In genomic region chr4:38313999-38314561, GRCh38 we compare ENCODE assay signal across 12 cellular contexts.
DNase-seq lines count a peak whose midpoint lies in the region; ATAC-seq and TF ChIP-seq lines count a peak whose summit lies in the region.
"Had no signal": no experiment of that assay in that cellular context is flagged by ENCODE, and none has a peak within 500 bp of the region (broad histone marks: within the 10 kb centered on the region; RNA-seq: fewer than 3 reads in every experiment).

No MANE protein-coding gene starts in this region.

- TF ChIP-seq EP300 in ovary (IDR thresholded peaks at IDR 0.05): no peak

- no peaks in the 10 kb centered on the region for H3K27me3 ChIP-seq in foreskin keratinocyte
- no peaks in the 10 kb centered on the region for H3K27me3 ChIP-seq in ovary

- no peaks in the 10 kb centered on the region for H3K36me3 ChIP-seq in ovary
- H3K36me3 ChIP-seq: thoracic aorta had no signal

- H3K27ac ChIP-seq in foreskin keratinocyte (peak overlapping the region; percentile 96), ovary (no peak overlapping the region)
- H3K27ac ChIP-seq: thoracic aorta had no signal

- TF ChIP-seq CTCF in foreskin keratinocyte (conservative IDR thresholded peaks at IDR 0.05) (no peak), ovary (IDR thresholded peaks at IDR 0.05) (no peak)

- no peak for TF ChIP-seq POLR2A in ovary (IDR thresholded peaks at IDR 0.05)

- DNase-seq in A172 (ENCODE audit: low spot score): peak; percentile 71
- DNase-seq in HPDE6-E6E7 (ENCODE audit: extremely low spot score): peak; percentile 63
- DNase-seq in astrocyte of the hippocampus (ENCODE audit: low read depth, low spot score): peak; percentile 54
- peak; percentile 85 to 91 for DNase-seq in foreskin keratinocyte
- DNase-seq in NCI-H2081 (lab: John Stamatoyannopoulos, UW): no peak
- DNase-seq in superior temporal gyrus (ENCODE audit: extremely low spot score): no peak
- no peak for DNase-seq in activated CD4-positive, alpha-beta T cell treated with anti-CD3 and anti-CD28 coated beads for 1 hour
- no peak for DNase-seq in ovary
- DNase-seq: activated effector memory CD4-positive, alpha-beta T cell treated with anti-CD3 and anti-CD28 coated beads, Interleukin-2, amount 50 U/mL, for 16 hours; SIG-M5 had no signal

- peak; percentile 75 for ATAC-seq in foreskin keratinocyte
- ATAC-seq: activated CD4-positive, CD25-positive, alpha-beta regulatory T cell treated with anti-CD3 and anti-CD28 coated beads, Interleukin-2, amount 50 U/mL, for 24 hours had no signal

- peaks cover 39% of the 10 kb centered on the region for H3K4me1 ChIP-seq in foreskin keratinocyte
- peaks cover 4% of the 10 kb centered on the region for H3K4me1 ChIP-seq in ovary (ENCODE audit: insufficient read depth)

- intact Hi-C loops in ovary (cut with DNase I): loop anchor here in 3 of 4 donors (10.0 kb wide), 2 partner anchors 129 to 239 kb away; no protein-coding TSS in a partner anchor

- H3K9me3 ChIP-seq in ovary: no peaks in the 10 kb centered on the region
- H3K9me3 ChIP-seq: thoracic aorta had no signal

- WGBS in ovary, 3 donors: 58 to 61% (median 59%) methylated on average over 4 of the region's 4 CpGs

- H3K4me3 ChIP-seq in ovary: no peak overlapping the region
- H3K4me3 ChIP-seq: thoracic aorta had no signal

Comparison
In these comparisons a context has a peak if more than half of its experiments do, and no peak if none do; other contexts are left out.
1. DNase-seq: peak in A172 (single experiment), HPDE6-E6E7 (single experiment), astrocyte of the hippocampus (single experiment) and foreskin keratinocyte (2 of 2); none in NCI-H2081 (0 of 2), superior temporal gyrus (single experiment), activated CD4-positive, alpha-beta T cell treated with anti-CD3 and anti-CD28 coated beads for 1 hour (single experiment) and ovary (0 of 5).